Comparison of ENCODE assay signal across 16 cellular contexts in the genomic region with DNA sequence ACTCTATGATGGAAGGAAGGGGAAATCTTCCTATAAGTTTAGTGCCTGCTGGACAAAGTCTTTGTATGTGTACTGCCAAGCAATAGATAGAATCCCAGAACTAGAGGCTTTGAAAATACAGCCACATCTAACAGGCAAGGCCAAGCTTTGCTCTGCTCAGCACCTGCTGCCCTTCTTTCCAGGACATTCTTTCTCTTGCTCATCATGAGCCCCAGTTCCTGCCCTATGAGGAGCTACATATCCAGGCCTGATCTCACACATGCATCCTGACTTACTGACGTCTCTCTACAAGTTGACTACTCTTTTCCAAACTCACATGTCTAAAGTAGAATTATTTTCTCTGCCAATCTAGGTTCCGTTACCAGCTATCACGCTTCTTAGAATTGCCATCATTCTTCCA.
A peak's percentile ranks its signal among the peaks of the same experiment; 100 is the strongest.
DNase-seq lines count a peak whose midpoint lies in the region; ATAC-seq and TF ChIP-seq lines count a peak whose summit lies in the region.
"Had no signal": no experiment of that assay in that cellular context is flagged by ENCODE, and none has a peak within 500 bp of the region (broad histone marks: within the 10 kb centered on the region; RNA-seq: fewer than 3 reads in every experiment).

No MANE protein-coding gene starts in this region.

- H3K9me3 ChIP-seq in heart left ventricle = peaks cover 0 to 5% (median 0%) of the 10 kb centered on the region in 12 donors
- H3K9me3 ChIP-seq in right cardiac atrium (ENCODE audit: control insufficient read depth, low read length) = no peaks in the 10 kb centered on the region
- no peaks in the 10 kb centered on the region for H3K9me3 ChIP-seq in gastrocnemius medialis
- H3K9me3 ChIP-seq: A549 had no signal

- H3K4me1 ChIP-seq in heart left ventricle (peaks cover 0 to 53% (median 17%) of the 10 kb centered on the region in 12 donors), right cardiac atrium (ENCODE audit: control insufficient read depth, insufficient read depth, low read length) (peaks cover 7% of the 10 kb centered on the region), gastrocnemius medialis (peaks cover 23 to 53% of the 10 kb centered on the region in 2 donors)
- H3K4me1 ChIP-seq: A549 had no signal

- DNase-seq in heart left ventricle (no peak), Right ventricle myocardium superior (no peak), right cardiac atrium (no peak), left ventricle myocardium superior (no peak), gastrocnemius medialis (no peak), NK-92 (lab: John Stamatoyannopoulos, UW; ENCODE audit: unreplicated experiment) (no peak)
- DNase-seq: AML-193; CD4-positive, alpha-beta memory T cell; DMS153; DMS79; GDM1; HCEC 1CT had no signal

- H3K27me3 ChIP-seq in heart left ventricle = no peaks in the 10 kb centered on the region
- no peaks in the 10 kb centered on the region for H3K27me3 ChIP-seq in right cardiac atrium (ENCODE audit: control insufficient read depth, insufficient read depth)
- no peaks in the 10 kb centered on the region for H3K27me3 ChIP-seq in gastrocnemius medialis

- WGBS in heart left ventricle, 4 donors = 73 to 82% (median 79%) methylated on average over 3 of the region's 3 CpGs
- WGBS in right cardiac atrium = 90% methylated on average over 3 of the region's 3 CpGs

- intact Hi-C loops in heart left ventricle (cut with DNase I) = no loop called here
- intact Hi-C loops in Right ventricle myocardium superior (cut with DNase I) = loop anchor here (5.0 kb wide), 1 partner anchor 167 kb away; no protein-coding TSS in a partner anchor
- intact Hi-C loops in right cardiac atrium (cut with DNase I) = no loop called here
- intact Hi-C loops in left ventricle myocardium superior (cut with micrococcal nuclease) = no loop called here
- intact Hi-C loops in gastrocnemius medialis (cut with DNase I; ENCODE audit: low total_unique reads) = loop anchor here (5.0 kb wide), 1 partner anchor 157 kb away; no protein-coding TSS in a partner anchor

- TF ChIP-seq CTCF in heart left ventricle (IDR thresholded peaks at IDR 0.05) (no peak), gastrocnemius medialis (IDR thresholded peaks at IDR 0.05 in 4 of 5, conservative IDR thresholded peaks at IDR 0.05 in 1 of 5) (no peak)

- H3K4me3 ChIP-seq in heart left ventricle (no peak overlapping the region), right cardiac atrium (ENCODE audit: low read length) (no peak overlapping the region), gastrocnemius medialis (no peak overlapping the region)
- H3K4me3 ChIP-seq: A549, GM23338 had no signal

- TF ChIP-seq POLR2A in heart left ventricle (IDR thresholded peaks at IDR 0.05) (no peak), gastrocnemius medialis (IDR thresholded peaks at IDR 0.05) (no peak)

- in situ Hi-C loops in gastrocnemius medialis (cut with MboI; ENCODE audit: low sequenced_read_pairs in 4 of 4) = loop anchor here in 2 of 4 donors (10.0 to 25.0 kb wide), 2 partner anchors 177 to 260 kb away; a partner anchor contains a TSS

- H3K36me3 ChIP-seq in heart left ventricle (peaks cover 0 to 8% (median 0%) of the 10 kb centered on the region in 9 donors), gastrocnemius medialis (peaks cover 0 to 9% of the 10 kb centered on the region in 2 donors)

- H3K27ac ChIP-seq in heart left ventricle (peak overlapping the region in 10 of 12 donors; percentile 2 to 76 (median 54)), right cardiac atrium (ENCODE audit: low read length) (peak overlapping the region; percentile 46), gastrocnemius medialis (peak overlapping the region in 3 of 4 donors; percentile 49 to 69 (median 66))
- H3K27ac ChIP-seq: 22Rv1, A549 had no signal

- no peak for ATAC-seq in heart left ventricle
- no peak for ATAC-seq in Right ventricle myocardium superior (ENCODE audit: poor library complexity)
- no peak for ATAC-seq in right cardiac atrium
- ATAC-seq in left ventricle myocardium superior = no peak
- peak; percentile 25 to 29 for ATAC-seq in gastrocnemius medialis
- no peak for ATAC-seq in GM21717 (IDR thresholded peaks at IDR 0.05; ENCODE audit: unreplicated experiment)
- ATAC-seq: A549, GM23338 had no signal

Comparison
In these comparisons a context has a peak if more than half of its experiments do, and no peak if none do; other contexts are left out.
1. intact Hi-C loops: an anchor here in Right ventricle myocardium superior (5.0 kb wide) and gastrocnemius medialis (5.0 kb wide); none called in heart left ventricle, right cardiac atrium and left ventricle myocardium superior.
2. ATAC-seq: peak in gastrocnemius medialis (2 of 2); none in heart left ventricle (0 of 4), Right ventricle myocardium superior (single experiment), right cardiac atrium (0 of 2), left ventricle myocardium superior (single experiment) and GM21717 (single experiment).
3. Peak in every context shown above with its lines, with median percentiles within 50 percentile points of each other: H3K27ac ChIP-seq.